1 cellular context compared by ENCODE assay signal in the genomic region with DNA sequence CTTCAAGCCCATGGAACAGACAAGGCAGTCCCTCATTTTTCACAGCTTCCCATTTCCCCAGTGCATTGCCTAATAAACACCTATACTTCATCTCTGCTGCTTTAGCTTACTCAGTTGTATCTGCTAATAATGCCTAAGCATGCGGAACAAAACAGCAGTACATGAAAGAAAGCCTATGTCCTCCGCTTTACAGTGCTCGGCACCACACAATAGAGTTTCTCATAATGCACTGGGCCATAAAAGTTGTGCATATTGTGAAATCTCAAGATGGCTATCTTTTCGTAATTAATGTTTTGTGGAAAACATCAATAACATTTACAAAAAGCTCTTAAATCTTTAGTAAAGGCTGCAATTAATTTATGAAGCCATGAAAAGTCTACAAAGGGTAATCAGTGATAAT.
A peak's percentile ranks its signal among the peaks of the same experiment; 100 is the strongest.
TF ChIP-seq lines count a peak whose summit lies in the region.

No MANE protein-coding gene starts in this region.

TF ChIP-seq in HEK293, 187 proteins besides CTCF, POLR2A, EP300 and RAD21 (continued from another document and continues in another):
- TF ChIP-seq, protein P1, sequence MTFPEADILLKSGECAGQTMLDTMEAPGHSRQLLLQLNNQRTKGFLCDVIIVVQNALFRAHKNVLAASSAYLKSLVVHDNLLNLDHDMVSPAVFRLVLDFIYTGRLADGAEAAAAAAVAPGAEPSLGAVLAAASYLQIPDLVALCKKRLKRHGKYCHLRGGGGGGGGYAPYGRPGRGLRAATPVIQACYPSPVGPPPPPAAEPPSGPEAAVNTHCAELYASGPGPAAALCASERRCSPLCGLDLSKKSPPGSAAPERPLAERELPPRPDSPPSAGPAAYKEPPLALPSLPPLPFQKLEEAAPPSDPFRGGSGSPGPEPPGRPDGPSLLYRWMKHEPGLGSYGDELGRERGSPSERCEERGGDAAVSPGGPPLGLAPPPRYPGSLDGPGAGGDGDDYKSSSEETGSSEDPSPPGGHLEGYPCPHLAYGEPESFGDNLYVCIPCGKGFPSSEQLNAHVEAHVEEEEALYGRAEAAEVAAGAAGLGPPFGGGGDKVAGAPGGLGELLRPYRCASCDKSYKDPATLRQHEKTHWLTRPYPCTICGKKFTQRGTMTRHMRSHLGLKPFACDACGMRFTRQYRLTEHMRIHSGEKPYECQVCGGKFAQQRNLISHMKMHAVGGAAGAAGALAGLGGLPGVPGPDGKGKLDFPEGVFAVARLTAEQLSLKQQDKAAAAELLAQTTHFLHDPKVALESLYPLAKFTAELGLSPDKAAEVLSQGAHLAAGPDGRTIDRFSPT (tag by site-specific recombination; IDR thresholded peaks at IDR 0.05), result no peak
- TF ChIP-seq, protein P2, sequence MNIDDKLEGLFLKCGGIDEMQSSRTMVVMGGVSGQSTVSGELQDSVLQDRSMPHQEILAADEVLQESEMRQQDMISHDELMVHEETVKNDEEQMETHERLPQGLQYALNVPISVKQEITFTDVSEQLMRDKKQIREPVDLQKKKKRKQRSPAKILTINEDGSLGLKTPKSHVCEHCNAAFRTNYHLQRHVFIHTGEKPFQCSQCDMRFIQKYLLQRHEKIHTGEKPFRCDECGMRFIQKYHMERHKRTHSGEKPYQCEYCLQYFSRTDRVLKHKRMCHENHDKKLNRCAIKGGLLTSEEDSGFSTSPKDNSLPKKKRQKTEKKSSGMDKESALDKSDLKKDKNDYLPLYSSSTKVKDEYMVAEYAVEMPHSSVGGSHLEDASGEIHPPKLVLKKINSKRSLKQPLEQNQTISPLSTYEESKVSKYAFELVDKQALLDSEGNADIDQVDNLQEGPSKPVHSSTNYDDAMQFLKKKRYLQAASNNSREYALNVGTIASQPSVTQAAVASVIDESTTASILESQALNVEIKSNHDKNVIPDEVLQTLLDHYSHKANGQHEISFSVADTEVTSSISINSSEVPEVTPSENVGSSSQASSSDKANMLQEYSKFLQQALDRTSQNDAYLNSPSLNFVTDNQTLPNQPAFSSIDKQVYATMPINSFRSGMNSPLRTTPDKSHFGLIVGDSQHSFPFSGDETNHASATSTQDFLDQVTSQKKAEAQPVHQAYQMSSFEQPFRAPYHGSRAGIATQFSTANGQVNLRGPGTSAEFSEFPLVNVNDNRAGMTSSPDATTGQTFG (tag by site-specific recombination; IDR thresholded peaks at IDR 0.05; ENCODE audit: borderline replicate concordance), result no peak
- TF ChIP-seq ZNF37A (tag by site-specific recombination; IDR thresholded peaks at IDR 0.05) (no peak), ZBTB1 (tag by site-specific recombination; IDR thresholded peaks at IDR 0.05) (no peak), SP7 (tag by site-specific recombination; IDR thresholded peaks at IDR 0.05) (peak; percentile 35; the same call in 1 of the 2 replicates), ZNF132 (tag by site-specific recombination; IDR thresholded peaks at IDR 0.05; ENCODE audit: borderline replicate concordance) (no peak), ZNF266 (tag by site-specific recombination; IDR thresholded peaks at IDR 0.05; ENCODE audit: low read depth) (no peak), ZNF112 (tag by site-specific recombination; IDR thresholded peaks at IDR 0.05) (no peak), ZNF776 (tag by site-specific recombination; IDR thresholded peaks at IDR 0.05; ENCODE audit: borderline replicate concordance) (no peak), ZIC2 (tag by site-specific recombination; IDR thresholded peaks at IDR 0.05) (no peak), ZNF501 (tag by site-specific recombination; IDR thresholded peaks at IDR 0.05) (no peak), ZNF473 (tag by site-specific recombination; IDR thresholded peaks at IDR 0.05) (no peak), HOXC10 (CRISPR knock-in tag; IDR thresholded peaks at IDR 0.05) (no peak), OSR2 (tag by site-specific recombination; IDR thresholded peaks at IDR 0.05) (peak; percentile 47; the same call in 1 of the 2 replicates), ZNF394 (tag by site-specific recombination; IDR thresholded peaks at IDR 0.05; ENCODE audit: borderline replicate concordance) (no peak), ZNF169 (tag by site-specific recombination; IDR thresholded peaks at IDR 0.05) (no peak), ZNF184 (tag by site-specific recombination; IDR thresholded peaks at IDR 0.05) (no peak), ZNF416 (tag by site-specific recombination; IDR thresholded peaks at IDR 0.05) (no peak), ZNF664 (tag by site-specific recombination; IDR thresholded peaks at IDR 0.05) (no peak), ZNF558 (tag by site-specific recombination; IDR thresholded peaks at IDR 0.05) (no peak), GLI4 (tag by site-specific recombination; IDR thresholded peaks at IDR 0.05) (no peak), ZSCAN16 (tag by site-specific recombination; IDR thresholded peaks at IDR 0.05) (no peak), ZNF529 (tag by site-specific recombination; IDR thresholded peaks at IDR 0.05; ENCODE audit: insufficient replicate concordance) (no peak), SP3 (tag by site-specific recombination; IDR thresholded peaks at IDR 0.05) (no peak), ZNF350 (tag by site-specific recombination; IDR thresholded peaks at IDR 0.05) (no peak), ZNF785 (tag by site-specific recombination; IDR thresholded peaks at IDR 0.05) (no peak), GLIS2 (tag by site-specific recombination; IDR thresholded peaks at IDR 0.05) (no peak), ZNF768 (tag by site-specific recombination; IDR thresholded peaks at IDR 0.05) (no peak)
- TF ChIP-seq, protein P3, sequence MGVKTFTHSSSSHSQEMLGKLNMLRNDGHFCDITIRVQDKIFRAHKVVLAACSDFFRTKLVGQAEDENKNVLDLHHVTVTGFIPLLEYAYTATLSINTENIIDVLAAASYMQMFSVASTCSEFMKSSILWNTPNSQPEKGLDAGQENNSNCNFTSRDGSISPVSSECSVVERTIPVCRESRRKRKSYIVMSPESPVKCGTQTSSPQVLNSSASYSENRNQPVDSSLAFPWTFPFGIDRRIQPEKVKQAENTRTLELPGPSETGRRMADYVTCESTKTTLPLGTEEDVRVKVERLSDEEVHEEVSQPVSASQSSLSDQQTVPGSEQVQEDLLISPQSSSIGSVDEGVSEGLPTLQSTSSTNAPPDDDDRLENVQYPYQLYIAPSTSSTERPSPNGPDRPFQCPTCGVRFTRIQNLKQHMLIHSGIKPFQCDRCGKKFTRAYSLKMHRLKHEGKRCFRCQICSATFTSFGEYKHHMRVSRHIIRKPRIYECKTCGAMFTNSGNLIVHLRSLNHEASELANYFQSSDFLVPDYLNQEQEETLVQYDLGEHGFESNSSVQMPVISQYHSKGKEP (tag by site-specific recombination; IDR thresholded peaks at IDR 0.05), result peak; percentile 86
- TF ChIP-seq, protein P4, sequence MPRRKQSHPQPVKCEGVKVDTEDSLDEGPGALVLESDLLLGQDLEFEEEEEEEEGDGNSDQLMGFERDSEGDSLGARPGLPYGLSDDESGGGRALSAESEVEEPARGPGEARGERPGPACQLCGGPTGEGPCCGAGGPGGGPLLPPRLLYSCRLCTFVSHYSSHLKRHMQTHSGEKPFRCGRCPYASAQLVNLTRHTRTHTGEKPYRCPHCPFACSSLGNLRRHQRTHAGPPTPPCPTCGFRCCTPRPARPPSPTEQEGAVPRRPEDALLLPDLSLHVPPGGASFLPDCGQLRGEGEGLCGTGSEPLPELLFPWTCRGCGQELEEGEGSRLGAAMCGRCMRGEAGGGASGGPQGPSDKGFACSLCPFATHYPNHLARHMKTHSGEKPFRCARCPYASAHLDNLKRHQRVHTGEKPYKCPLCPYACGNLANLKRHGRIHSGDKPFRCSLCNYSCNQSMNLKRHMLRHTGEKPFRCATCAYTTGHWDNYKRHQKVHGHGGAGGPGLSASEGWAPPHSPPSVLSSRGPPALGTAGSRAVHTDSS (tag by site-specific recombination; IDR thresholded peaks at IDR 0.05), result no peak
- TF ChIP-seq, protein P5, sequence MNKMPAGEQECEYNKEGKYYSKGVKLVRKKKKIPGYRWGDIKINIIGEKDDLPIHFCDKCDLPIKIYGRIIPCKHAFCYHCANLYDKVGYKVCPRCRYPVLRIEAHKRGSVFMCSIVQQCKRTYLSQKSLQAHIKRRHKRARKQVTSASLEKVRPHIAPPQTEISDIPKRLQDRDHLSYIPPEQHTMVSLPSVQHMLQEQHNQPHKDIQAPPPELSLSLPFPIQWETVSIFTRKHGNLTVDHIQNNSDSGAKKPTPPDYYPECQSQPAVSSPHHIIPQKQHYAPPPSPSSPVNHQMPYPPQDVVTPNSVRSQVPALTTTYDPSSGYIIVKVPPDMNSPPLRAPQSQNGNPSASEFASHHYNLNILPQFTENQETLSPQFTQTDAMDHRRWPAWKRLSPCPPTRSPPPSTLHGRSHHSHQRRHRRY (tag by site-specific recombination; IDR thresholded peaks at IDR 0.05), result no peak
- TF ChIP-seq, protein P6, sequence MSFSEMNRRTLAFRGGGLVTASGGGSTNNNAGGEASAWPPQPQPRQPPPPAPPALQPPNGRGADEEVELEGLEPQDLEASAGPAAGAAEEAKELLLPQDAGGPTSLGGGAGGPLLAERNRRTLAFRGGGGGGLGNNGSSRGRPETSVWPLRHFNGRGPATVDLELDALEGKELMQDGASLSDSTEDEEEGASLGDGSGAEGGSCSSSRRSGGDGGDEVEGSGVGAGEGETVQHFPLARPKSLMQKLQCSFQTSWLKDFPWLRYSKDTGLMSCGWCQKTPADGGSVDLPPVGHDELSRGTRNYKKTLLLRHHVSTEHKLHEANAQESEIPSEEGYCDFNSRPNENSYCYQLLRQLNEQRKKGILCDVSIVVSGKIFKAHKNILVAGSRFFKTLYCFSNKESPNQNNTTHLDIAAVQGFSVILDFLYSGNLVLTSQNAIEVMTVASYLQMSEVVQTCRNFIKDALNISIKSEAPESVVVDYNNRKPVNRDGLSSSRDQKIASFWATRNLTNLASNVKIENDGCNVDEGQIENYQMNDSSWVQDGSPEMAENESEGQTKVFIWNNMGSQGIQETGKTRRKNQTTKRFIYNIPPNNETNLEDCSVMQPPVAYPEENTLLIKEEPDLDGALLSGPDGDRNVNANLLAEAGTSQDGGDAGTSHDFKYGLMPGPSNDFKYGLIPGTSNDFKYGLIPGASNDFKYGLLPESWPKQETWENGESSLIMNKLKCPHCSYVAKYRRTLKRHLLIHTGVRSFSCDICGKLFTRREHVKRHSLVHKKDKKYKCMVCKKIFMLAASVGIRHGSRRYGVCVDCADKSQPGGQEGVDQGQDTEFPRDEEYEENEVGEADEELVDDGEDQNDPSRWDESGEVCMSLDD (tag by site-specific recombination; IDR thresholded peaks at IDR 0.05), result no peak
- TF ChIP-seq, protein P7, sequence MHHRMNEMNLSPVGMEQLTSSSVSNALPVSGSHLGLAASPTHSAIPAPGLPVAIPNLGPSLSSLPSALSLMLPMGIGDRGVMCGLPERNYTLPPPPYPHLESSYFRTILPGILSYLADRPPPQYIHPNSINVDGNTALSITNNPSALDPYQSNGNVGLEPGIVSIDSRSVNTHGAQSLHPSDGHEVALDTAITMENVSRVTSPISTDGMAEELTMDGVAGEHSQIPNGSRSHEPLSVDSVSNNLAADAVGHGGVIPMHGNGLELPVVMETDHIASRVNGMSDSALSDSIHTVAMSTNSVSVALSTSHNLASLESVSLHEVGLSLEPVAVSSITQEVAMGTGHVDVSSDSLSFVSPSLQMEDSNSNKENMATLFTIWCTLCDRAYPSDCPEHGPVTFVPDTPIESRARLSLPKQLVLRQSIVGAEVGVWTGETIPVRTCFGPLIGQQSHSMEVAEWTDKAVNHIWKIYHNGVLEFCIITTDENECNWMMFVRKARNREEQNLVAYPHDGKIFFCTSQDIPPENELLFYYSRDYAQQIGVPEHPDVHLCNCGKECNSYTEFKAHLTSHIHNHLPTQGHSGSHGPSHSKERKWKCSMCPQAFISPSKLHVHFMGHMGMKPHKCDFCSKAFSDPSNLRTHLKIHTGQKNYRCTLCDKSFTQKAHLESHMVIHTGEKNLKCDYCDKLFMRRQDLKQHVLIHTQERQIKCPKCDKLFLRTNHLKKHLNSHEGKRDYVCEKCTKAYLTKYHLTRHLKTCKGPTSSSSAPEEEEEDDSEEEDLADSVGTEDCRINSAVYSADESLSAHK (tag by site-specific recombination; IDR thresholded peaks at IDR 0.05), result no peak
- TF ChIP-seq, protein P8, sequence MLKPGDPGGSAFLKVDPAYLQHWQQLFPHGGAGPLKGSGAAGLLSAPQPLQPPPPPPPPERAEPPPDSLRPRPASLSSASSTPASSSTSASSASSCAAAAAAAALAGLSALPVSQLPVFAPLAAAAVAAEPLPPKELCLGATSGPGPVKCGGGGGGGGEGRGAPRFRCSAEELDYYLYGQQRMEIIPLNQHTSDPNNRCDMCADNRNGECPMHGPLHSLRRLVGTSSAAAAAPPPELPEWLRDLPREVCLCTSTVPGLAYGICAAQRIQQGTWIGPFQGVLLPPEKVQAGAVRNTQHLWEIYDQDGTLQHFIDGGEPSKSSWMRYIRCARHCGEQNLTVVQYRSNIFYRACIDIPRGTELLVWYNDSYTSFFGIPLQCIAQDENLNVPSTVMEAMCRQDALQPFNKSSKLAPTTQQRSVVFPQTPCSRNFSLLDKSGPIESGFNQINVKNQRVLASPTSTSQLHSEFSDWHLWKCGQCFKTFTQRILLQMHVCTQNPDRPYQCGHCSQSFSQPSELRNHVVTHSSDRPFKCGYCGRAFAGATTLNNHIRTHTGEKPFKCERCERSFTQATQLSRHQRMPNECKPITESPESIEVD (tag by site-specific recombination; IDR thresholded peaks at IDR 0.05), result peak; percentile 79
- TF ChIP-seq, protein P9, sequence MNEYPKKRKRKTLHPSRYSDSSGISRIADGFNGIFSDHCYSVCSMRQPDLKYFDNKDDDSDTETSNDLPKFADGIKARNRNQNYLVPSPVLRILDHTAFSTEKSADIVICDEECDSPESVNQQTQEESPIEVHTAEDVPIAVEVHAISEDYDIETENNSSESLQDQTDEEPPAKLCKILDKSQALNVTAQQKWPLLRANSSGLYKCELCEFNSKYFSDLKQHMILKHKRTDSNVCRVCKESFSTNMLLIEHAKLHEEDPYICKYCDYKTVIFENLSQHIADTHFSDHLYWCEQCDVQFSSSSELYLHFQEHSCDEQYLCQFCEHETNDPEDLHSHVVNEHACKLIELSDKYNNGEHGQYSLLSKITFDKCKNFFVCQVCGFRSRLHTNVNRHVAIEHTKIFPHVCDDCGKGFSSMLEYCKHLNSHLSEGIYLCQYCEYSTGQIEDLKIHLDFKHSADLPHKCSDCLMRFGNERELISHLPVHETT (tag by site-specific recombination; IDR thresholded peaks at IDR 0.05), result no peak
- TF ChIP-seq, protein P10, sequence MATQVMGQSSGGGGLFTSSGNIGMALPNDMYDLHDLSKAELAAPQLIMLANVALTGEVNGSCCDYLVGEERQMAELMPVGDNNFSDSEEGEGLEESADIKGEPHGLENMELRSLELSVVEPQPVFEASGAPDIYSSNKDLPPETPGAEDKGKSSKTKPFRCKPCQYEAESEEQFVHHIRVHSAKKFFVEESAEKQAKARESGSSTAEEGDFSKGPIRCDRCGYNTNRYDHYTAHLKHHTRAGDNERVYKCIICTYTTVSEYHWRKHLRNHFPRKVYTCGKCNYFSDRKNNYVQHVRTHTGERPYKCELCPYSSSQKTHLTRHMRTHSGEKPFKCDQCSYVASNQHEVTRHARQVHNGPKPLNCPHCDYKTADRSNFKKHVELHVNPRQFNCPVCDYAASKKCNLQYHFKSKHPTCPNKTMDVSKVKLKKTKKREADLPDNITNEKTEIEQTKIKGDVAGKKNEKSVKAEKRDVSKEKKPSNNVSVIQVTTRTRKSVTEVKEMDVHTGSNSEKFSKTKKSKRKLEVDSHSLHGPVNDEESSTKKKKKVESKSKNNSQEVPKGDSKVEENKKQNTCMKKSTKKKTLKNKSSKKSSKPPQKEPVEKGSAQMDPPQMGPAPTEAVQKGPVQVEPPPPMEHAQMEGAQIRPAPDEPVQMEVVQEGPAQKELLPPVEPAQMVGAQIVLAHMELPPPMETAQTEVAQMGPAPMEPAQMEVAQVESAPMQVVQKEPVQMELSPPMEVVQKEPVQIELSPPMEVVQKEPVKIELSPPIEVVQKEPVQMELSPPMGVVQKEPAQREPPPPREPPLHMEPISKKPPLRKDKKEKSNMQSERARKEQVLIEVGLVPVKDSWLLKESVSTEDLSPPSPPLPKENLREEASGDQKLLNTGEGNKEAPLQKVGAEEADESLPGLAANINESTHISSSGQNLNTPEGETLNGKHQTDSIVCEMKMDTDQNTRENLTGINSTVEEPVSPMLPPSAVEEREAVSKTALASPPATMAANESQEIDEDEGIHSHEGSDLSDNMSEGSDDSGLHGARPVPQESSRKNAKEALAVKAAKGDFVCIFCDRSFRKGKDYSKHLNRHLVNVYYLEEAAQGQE (tag by site-specific recombination; IDR thresholded peaks at IDR 0.05), result no peak
